ENCODE assay signal across 8 cellular contexts in the genomic region with DNA sequence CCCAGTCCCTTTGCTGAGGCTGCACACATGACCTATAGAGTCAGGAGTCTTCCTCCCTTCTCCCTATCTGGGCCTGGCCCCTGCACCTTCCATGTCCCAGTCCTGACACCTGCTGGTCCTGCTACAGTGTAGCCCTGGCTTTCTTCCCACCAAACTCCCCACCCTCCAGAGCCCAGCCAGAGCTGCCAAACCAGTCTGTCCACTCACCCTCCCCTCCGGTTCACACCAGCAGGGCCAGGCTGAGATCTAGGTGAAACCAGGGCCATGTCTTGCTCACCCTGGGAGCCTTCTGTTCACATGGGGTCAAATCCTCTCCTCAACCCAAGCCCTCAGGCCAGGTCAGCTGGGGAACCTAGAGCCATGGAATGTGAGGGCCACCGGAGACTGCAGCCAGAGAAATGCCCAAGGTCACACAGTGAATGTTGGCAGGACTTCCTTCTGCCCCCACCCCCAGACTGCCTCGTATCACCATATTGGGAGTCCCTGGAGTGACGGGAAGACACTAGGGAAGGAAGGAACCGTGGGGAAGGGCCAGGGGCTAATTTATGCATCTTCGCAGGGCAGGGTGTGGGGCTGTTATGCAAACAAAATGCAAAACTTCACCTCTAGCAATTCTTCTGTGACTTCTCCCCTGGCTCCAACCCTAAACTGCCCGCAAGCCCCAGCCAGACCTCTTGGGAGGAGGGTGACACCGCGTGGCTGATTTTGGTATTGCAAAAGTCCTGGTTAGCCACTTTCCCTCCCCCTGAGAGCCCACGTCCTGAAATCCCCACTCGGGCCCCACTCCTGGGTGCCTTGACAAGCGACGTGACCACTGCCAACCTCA. TPM values are rescaled to one million over a fixed set of nuclear protein-coding genes. Genes with fewer than 3 reads are reported as not detected.
DNase-seq lines count a peak whose midpoint lies in the region; ATAC-seq and TF ChIP-seq lines count a peak whose summit lies in the region.

No MANE protein-coding gene starts in this region.

- peaks cover 9% of the 10 kb centered on the region for H3K4me1 Mint-ChIP-seq in activated T-cell treated with anti-CD3 and anti-CD28 coated beads, Interleukin-2, amount 50 U/mL, for 24 hours (ENCODE audit: low read depth)
- peaks cover 0 to 8% (median 3%) of the 10 kb centered on the region in 3 donors for H3K4me1 Mint-ChIP-seq in naive B cell

- H3K9me3 Mint-ChIP-seq in activated T-cell treated with anti-CD3 and anti-CD28 coated beads, Interleukin-2, amount 50 U/mL, for 24 hours, result no peaks in the 10 kb centered on the region
- H3K9me3 Mint-ChIP-seq in naive B cell, result no peaks in the 10 kb centered on the region

- ATAC-seq in HG02870 (IDR thresholded peaks at IDR 0.05; ENCODE audit: unreplicated experiment), result peak; percentile 63
- ATAC-seq in naive B cell (ENCODE audit: low read depth in 2 of 2), result peak; percentile 21 to 56
- ATAC-seq in GM19455 (IDR thresholded peaks at IDR 0.05; ENCODE audit: unreplicated experiment), result no peak

- no peak overlapping the region for H3K27ac Mint-ChIP-seq in activated T-cell treated with anti-CD3 and anti-CD28 coated beads, Interleukin-2, amount 50 U/mL, for 24 hours
- H3K27ac Mint-ChIP-seq in naive B cell, result no peak overlapping the region

- no peak overlapping the region for H3K4me3 ChIP-seq in fibroblast of mammary gland (ENCODE audit: control insufficient read depth, low read depth, low read length)

- no peaks in the 10 kb centered on the region for H3K36me3 Mint-ChIP-seq in activated T-cell treated with anti-CD3 and anti-CD28 coated beads, Interleukin-2, amount 50 U/mL, for 24 hours (ENCODE audit: low read depth)
- H3K36me3 Mint-ChIP-seq in naive B cell, result no peaks in the 10 kb centered on the region

- TF ChIP-seq CTCF in fibroblast of mammary gland (conservative IDR thresholded peaks at IDR 0.05; ENCODE audit: control insufficient read depth, insufficient read depth, low read depth, low read length), result peak; percentile 90

- H3K27me3 Mint-ChIP-seq in activated T-cell treated with anti-CD3 and anti-CD28 coated beads, Interleukin-2, amount 50 U/mL, for 24 hours, result peaks cover 13% of the 10 kb centered on the region
- H3K27me3 Mint-ChIP-seq in naive B cell, result peaks cover 4 to 10% (median 8%) of the 10 kb centered on the region in 3 donors

- no peak overlapping the region for H3K4me3 Mint-ChIP-seq in activated T-cell treated with anti-CD3 and anti-CD28 coated beads, Interleukin-2, amount 50 U/mL, for 24 hours
- no peak overlapping the region for H3K4me3 Mint-ChIP-seq in naive B cell

- DNase-seq in DMS79 treated with DMSO at 0.1 percent for 48 hours (lab: John Stamatoyannopoulos, UW), result peak; percentile 92
- peak; percentile 48 for DNase-seq in NOMO-1 treated with dmso at 0.1 percent for 144 hours (lab: John Stamatoyannopoulos, UW; ENCODE audit: unreplicated experiment)
- DNase-seq in activated T-cell treated with anti-CD3 and anti-CD28 coated beads, Interleukin-2, amount 50 U/mL, for 24 hours, result peak; percentile 77
- peak; percentile 75 for DNase-seq in fibroblast of mammary gland (ENCODE audit: low read depth)
- peak; percentile 33 for DNase-seq in naive B cell
- DNase-seq in stimulated activated naive CD4-positive, alpha-beta T cell (lab: John Stamatoyannopoulos, UW), result peak in 5 of 6 experiments; percentile 6 to 26 (median 16)

RNA-seq across cellular contexts. Expression of a gene that starts 14.6 kb away (rescaled TPM):
- polyA plus RNA-seq in naive B cell (ENCODE audit: low read depth in 6 of 6), result under 1 TPM in 4 of 6 donors, not detected in 2; 0.05 to 0.57 (median 0.35) TPM

Comparison
In these comparisons a context has a peak if more than half of its experiments do, and no peak if none do; other contexts are left out.
1. DNase-seq: peak in every context shown above with its lines; median percentile 92 in DMS79 treated with DMSO at 0.1 percent for 48 hours; 77 in activated T-cell treated with anti-CD3 and anti-CD28 coated beads, Interleukin-2, amount 50 U/mL, for 24 hours; 75 in fibroblast of mammary gland; 48 in NOMO-1 treated with dmso at 0.1 percent for 144 hours; 33 in naive B cell; 16 in stimulated activated naive CD4-positive, alpha-beta T cell.